Comparison of ENCODE assay signal across 1 cellular context in genomic region chr22:22752199-22752555, GRCh38.
TF ChIP-seq lines count a peak whose summit lies in the region.

No MANE protein-coding gene starts in this region.

TF ChIP-seq in K562, 482 proteins besides CTCF, POLR2A, EP300 and RAD21:
- TF ChIP-seq, protein P1, sequence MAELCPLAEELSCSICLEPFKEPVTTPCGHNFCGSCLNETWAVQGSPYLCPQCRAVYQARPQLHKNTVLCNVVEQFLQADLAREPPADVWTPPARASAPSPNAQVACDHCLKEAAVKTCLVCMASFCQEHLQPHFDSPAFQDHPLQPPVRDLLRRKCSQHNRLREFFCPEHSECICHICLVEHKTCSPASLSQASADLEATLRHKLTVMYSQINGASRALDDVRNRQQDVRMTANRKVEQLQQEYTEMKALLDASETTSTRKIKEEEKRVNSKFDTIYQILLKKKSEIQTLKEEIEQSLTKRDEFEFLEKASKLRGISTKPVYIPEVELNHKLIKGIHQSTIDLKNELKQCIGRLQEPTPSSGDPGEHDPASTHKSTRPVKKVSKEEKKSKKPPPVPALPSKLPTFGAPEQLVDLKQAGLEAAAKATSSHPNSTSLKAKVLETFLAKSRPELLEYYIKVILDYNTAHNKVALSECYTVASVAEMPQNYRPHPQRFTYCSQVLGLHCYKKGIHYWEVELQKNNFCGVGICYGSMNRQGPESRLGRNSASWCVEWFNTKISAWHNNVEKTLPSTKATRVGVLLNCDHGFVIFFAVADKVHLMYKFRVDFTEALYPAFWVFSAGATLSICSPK (IDR thresholded peaks at IDR 0.05; ENCODE audit: borderline replicate concordance) = no peak
- TF ChIP-seq TEAD1 (CRISPR knock-in tag; IDR thresholded peaks at IDR 0.05) (peak in 1 of 2 experiments; percentile 29; a peak in 1 of 4 replicates), XRCC5 (IDR thresholded peaks at IDR 0.05; ENCODE audit: low read depth, low read length) (peak; percentile 7; the same call in 1 of the 2 replicates), ZNF184 (CRISPR knock-in tag; IDR thresholded peaks at IDR 0.05) (0 out of 2 replicates have a peak, but pooled peaks have one; percentile 31), ATF1 (CRISPR knock-in tag; IDR thresholded peaks at IDR 0.05) (no peak), ATF1 (tag; IDR thresholded peaks at IDR 0.05) (0 out of 2 replicates have a peak, but pooled peaks have one; percentile 24), GATAD2A (IDR thresholded peaks at IDR 0.05) (no peak), MTF1 (CRISPR knock-in tag; IDR thresholded peaks at IDR 0.05; ENCODE audit: borderline replicate concordance) (no peak), ZC3H4 (CRISPR knock-in tag; IDR thresholded peaks at IDR 0.05; ENCODE audit: borderline replicate concordance) (no peak), ZNF766 (CRISPR knock-in tag; conservative IDR thresholded peaks at IDR 0.05) (no peak), STAT6 (CRISPR knock-in tag; IDR thresholded peaks at IDR 0.05) (no peak; the same call in 1 of the 2 replicates), ZNF146 (CRISPR knock-in tag; IDR thresholded peaks at IDR 0.05; ENCODE audit: unreplicated experiment) (no peak), ZBTB7A (IDR thresholded peaks at IDR 0.05; ENCODE audit: borderline replicate concordance, control insufficient read depth, low read depth, low read length) (no peak), HDAC8 (tag; IDR thresholded peaks at IDR 0.05) (peak; percentile 69; the same call in 1 of the 2 replicates), NFE2L1 (tag; IDR thresholded peaks at IDR 0.05; ENCODE audit: borderline replicate concordance, low read depth) (no peak), TAF7 (tag; IDR thresholded peaks at IDR 0.05) (peak; percentile 39; the same call in 1 of the 2 replicates), BDP1 (IDR thresholded peaks at IDR 0.05; ENCODE audit: insufficient read depth, insufficient read length) (no peak), TEAD4 (IDR thresholded peaks at IDR 0.05; ENCODE audit: low read length) (no peak), TEAD4 (CRISPR knock-in tag; IDR thresholded peaks at IDR 0.05; ENCODE audit: borderline replicate concordance) (peak; percentile 73), TCF7 (IDR thresholded peaks at IDR 0.05; ENCODE audit: borderline replicate concordance) (no peak), FOXA3 (CRISPR knock-in tag; conservative IDR thresholded peaks at IDR 0.05 in 1 of 2, IDR thresholded peaks at IDR 0.05 in 1 of 2) (peak in 1 of 2 experiments; percentile 43; a peak in 1 of 4 replicates)
- TF ChIP-seq, protein P2, sequence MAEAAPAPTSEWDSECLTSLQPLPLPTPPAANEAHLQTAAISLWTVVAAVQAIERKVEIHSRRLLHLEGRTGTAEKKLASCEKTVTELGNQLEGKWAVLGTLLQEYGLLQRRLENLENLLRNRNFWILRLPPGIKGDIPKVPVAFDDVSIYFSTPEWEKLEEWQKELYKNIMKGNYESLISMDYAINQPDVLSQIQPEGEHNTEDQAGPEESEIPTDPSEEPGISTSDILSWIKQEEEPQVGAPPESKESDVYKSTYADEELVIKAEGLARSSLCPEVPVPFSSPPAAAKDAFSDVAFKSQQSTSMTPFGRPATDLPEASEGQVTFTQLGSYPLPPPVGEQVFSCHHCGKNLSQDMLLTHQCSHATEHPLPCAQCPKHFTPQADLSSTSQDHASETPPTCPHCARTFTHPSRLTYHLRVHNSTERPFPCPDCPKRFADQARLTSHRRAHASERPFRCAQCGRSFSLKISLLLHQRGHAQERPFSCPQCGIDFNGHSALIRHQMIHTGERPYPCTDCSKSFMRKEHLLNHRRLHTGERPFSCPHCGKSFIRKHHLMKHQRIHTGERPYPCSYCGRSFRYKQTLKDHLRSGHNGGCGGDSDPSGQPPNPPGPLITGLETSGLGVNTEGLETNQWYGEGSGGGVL (CRISPR knock-in tag; IDR thresholded peaks at IDR 0.05) = no peak
- TF ChIP-seq, protein P3, sequence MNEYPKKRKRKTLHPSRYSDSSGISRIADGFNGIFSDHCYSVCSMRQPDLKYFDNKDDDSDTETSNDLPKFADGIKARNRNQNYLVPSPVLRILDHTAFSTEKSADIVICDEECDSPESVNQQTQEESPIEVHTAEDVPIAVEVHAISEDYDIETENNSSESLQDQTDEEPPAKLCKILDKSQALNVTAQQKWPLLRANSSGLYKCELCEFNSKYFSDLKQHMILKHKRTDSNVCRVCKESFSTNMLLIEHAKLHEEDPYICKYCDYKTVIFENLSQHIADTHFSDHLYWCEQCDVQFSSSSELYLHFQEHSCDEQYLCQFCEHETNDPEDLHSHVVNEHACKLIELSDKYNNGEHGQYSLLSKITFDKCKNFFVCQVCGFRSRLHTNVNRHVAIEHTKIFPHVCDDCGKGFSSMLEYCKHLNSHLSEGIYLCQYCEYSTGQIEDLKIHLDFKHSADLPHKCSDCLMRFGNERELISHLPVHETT (CRISPR knock-in tag; conservative IDR thresholded peaks at IDR 0.05 in 1 of 2, IDR thresholded peaks at IDR 0.05 in 1 of 2) = peak in 1 of 2 experiments; percentile 92; a peak in 2 of 4 replicates
